In the genomic region with DNA sequence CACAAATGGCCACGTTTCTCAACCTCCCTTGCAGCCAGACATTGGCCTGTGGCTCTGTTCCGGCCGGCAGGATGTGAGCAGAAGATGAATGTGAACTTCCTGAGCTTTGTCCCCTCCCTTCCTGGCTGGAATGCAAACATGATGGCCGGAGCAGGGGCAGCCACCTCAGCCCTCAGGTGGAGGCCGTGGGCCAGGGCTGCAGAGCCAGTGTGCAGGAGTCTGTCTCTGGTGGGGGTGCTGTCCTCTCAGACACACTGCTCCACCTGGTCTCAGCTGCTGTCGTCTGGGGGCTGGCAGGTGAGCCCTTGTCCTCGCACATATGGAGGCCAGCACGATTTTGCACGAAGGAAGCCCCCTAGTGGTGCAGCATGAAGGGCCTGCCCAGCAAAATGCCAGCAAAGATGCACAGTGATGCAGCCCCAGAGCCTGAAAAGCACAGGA, we compare ENCODE assay signal across 12 cellular contexts. TPM values are rescaled to one million over a fixed set of nuclear protein-coding genes. Genes with fewer than 3 reads are reported as not detected.
DNase-seq lines count a peak whose midpoint lies in the region; ATAC-seq, FAIRE-seq and TF ChIP-seq lines count a peak whose summit lies in the region.
"Had no signal": no experiment of that assay in that cellular context is flagged by ENCODE, and none has a peak within 500 bp of the region (broad histone marks: within the 10 kb centered on the region; RNA-seq: fewer than 3 reads in every experiment).

No MANE protein-coding gene starts in this region.

- H3K27me3 ChIP-seq in IMR-90 (ENCODE audit: control insufficient read depth, insufficient read depth, low read length) (no peaks in the 10 kb centered on the region), K562 (ENCODE audit: control insufficient read depth in 2 of 2, insufficient read depth in 2 of 2, low read length in 2 of 2) (peaks cover 12 to 44% of the 10 kb centered on the region in 2 experiments; a peak in 3 of 5 replicates)

- TF ChIP-seq RAD21 in IMR-90 (IDR thresholded peaks at IDR 0.05; ENCODE audit: low read length) (no peak), K562 (CRISPR knock-in tag; conservative IDR thresholded peaks at IDR 0.05 in 1 of 2, IDR thresholded peaks at IDR 0.05 in 1 of 2) (no peak)

- no peak for TF ChIP-seq POLR2A in IMR-90 (IDR thresholded peaks at IDR 0.05; ENCODE audit: low read depth, low read length)
- no peak for TF ChIP-seq POLR2A in K562 (conservative IDR thresholded peaks at IDR 0.05)

- no peak overlapping the region for H2BK5ac ChIP-seq in IMR-90 (ENCODE audit: low read depth, low read length, poor library complexity, severe bottlenecking)

- ATAC-seq in IMR-90 (ENCODE audit: low read depth) (no peak), K562 (peak; percentile 50; the same call in 1 of the 3 replicates), GM21717 (IDR thresholded peaks at IDR 0.05; ENCODE audit: unreplicated experiment) (no peak)

- peak overlapping the region; percentile 50 for H2AK9ac ChIP-seq in IMR-90 (replicated peaks; ENCODE audit: low read depth, low read length, poor library complexity)

- in situ Hi-C loops in IMR-90 (cut with MboI; ENCODE audit: low sequenced_read_pairs) (no loop called here), K562 (cut with MboI) (no loop called here)

- H2AK5ac ChIP-seq in IMR-90 (ENCODE audit: low read depth, low read length), result no peak overlapping the region

- H2BK15ac ChIP-seq in IMR-90 (ENCODE audit: low read depth, low read length), result no peak overlapping the region

- H2BK120ac ChIP-seq in IMR-90 (ENCODE audit: low read depth, low read length), result no peak overlapping the region

- no peak overlapping the region for H4K5ac ChIP-seq in IMR-90 (ENCODE audit: low read depth, low read length)

- WGBS in IMR-90 (ENCODE audit: extremely low coverage in 2 of 2, insufficient read length in 1 of 2), 2 experiments, result 96% methylated on average over 4 of the region's 9 CpGs; no CpG with 5 or more reads in 1 of the 2 experiments
- WGBS in K562 (ENCODE audit: insufficient coverage, low coverage, missing lambda C conversion rate), result 16% methylated on average over 5 of the region's 9 CpGs

- H3K4me3 ChIP-seq in IMR-90 (ENCODE audit: insufficient read depth, low read depth, low read length) (no peak overlapping the region), K562 (no peak overlapping the region)

- no peak overlapping the region for H3K27ac Mint-ChIP-seq in activated CD4-positive, alpha-beta T cell treated with anti-CD3 and anti-CD28 coated beads, Interleukin-2, amount 10 ng/mL, durations not matched to agents 24 days and 14 days

- POLR2A ChIA-PET in IMR-90 (lab: Charles Lee; ENCODE audit: unreplicated experiment) (no interaction called here), K562 (lab: Yijun Ruan, JAX) (no interaction called here)

- H3K9me1 ChIP-seq in IMR-90 (ENCODE audit: insufficient read depth, low read length) (0 out of 2 replicates have a peak, but pooled peaks cover 2% of the 10 kb centered on the region), K562 (ENCODE audit: control insufficient read depth, insufficient read depth, low read length) (no peaks in the 10 kb centered on the region)

- H3K27me3 Mint-ChIP-seq in activated CD4-positive, alpha-beta T cell treated with anti-CD3 and anti-CD28 coated beads, Interleukin-2, amount 10 ng/mL, durations not matched to agents 24 days and 14 days, result peaks cover 2% of the 10 kb centered on the region

- no peaks in the 10 kb centered on the region for H3K36me3 Mint-ChIP-seq in activated CD4-positive, alpha-beta T cell treated with anti-CD3 and anti-CD28 coated beads, Interleukin-2, amount 10 ng/mL, durations not matched to agents 24 days and 14 days (ENCODE audit: low read depth)

- no peak overlapping the region for H2BK20ac ChIP-seq in IMR-90 (ENCODE audit: low read depth, low read length)

- no peaks in the 10 kb centered on the region for H3K79me1 ChIP-seq in IMR-90 (ENCODE audit: low read depth in 1 of 2, low read length in 2 of 2)

- H3K9ac ChIP-seq in IMR-90 (ENCODE audit: low read depth, low read length), result no peak overlapping the region
- H3K9ac ChIP-seq in K562 (ENCODE audit: insufficient read depth in 1 of 2, low read depth in 2 of 2, low read length in 2 of 2), result no peak overlapping the region

- H3K4me1 ChIP-seq in IMR-90 (ENCODE audit: control insufficient read depth, insufficient read depth, low read length), result no peaks in the 10 kb centered on the region
- peaks cover 0 to 11% of the 10 kb centered on the region in 2 experiments; a peak in 2 of 5 replicates for H3K4me1 ChIP-seq in K562 (replicated peaks in 1 of 2; ENCODE audit: control insufficient read depth in 2 of 2, insufficient read depth in 2 of 2, low read length in 2 of 2)

- H4K20me1 ChIP-seq in IMR-90 (ENCODE audit: insufficient read depth, low read length) (no peaks in the 10 kb centered on the region), K562 (replicated peaks; ENCODE audit: control insufficient read depth, insufficient read depth, low read length) (no peaks in the 10 kb centered on the region)

- CTCF ChIA-PET in IMR-90 (lab: Yijun Ruan, JAX), result no interaction called here
- CTCF ChIA-PET in K562 (lab: Yijun Ruan, JAX; ENCODE audit: low intra/inter-chr PET ratio), result no interaction called here

- no peak for TF ChIP-seq EP300 in K562 (IDR thresholded peaks at IDR 0.05; ENCODE audit: low read length)

- H3K4me2 ChIP-seq in IMR-90 (ENCODE audit: low read depth, low read length) (no peak overlapping the region), K562 (ENCODE audit: insufficient read depth, low read length) (no peak overlapping the region)

- no peaks in the 10 kb centered on the region for H3K9me3 ChIP-seq in IMR-90 (ENCODE audit: control insufficient read depth, insufficient read depth, low read length)
- no peaks in the 10 kb centered on the region for H3K9me3 ChIP-seq in K562 (replicated peaks; ENCODE audit: control insufficient read depth, insufficient read depth, low read depth, low read length)

- peaks cover under 1% of the 10 kb centered on the region; the same call in 1 of the 2 replicates for H3K36me3 ChIP-seq in IMR-90 (ENCODE audit: control insufficient read depth, insufficient read depth, low read length)
- H3K36me3 ChIP-seq in K562 (ENCODE audit: control insufficient read depth, insufficient read depth, low read length), result no peaks in the 10 kb centered on the region

- no peak overlapping the region for H4K8ac ChIP-seq in IMR-90 (ENCODE audit: low read depth in 2 of 2, low read length in 2 of 2)

- DNase-seq in activated CD4-positive, alpha-beta T cell treated with anti-CD3 and anti-CD28 coated beads, Interleukin-2, amount 10 ng/mL, durations not matched to agents 24 days and 14 days, result peak; percentile 70
- DNase-seq in activated CD4-positive, alpha-beta T cell treated with anti-CD3 and anti-CD28 coated beads for 4 hours, result no peak
- no peak for DNase-seq in IMR-90
- DNase-seq in K562 (ENCODE audit: extremely low read depth in 1 of 4, low spot score in 3 of 4), result peak in 1 of 4 experiments; percentile 16
- DNase-seq in posterior vena cava (ENCODE audit: low spot score), result peak; percentile 35
- DNase-seq in superior temporal gyrus (ENCODE audit: extremely low spot score), result no peak
- DNase-seq in glomerular visceral epithelial cell (ENCODE audit: extremely low spot score), result no peak
- DNase-seq: kidney glomerular epithelial cell, NCI-H510A treated with DMSO at 0.1 percent for 48 hours, retina had no signal

- no peak overlapping the region for H3K23ac ChIP-seq in IMR-90 (ENCODE audit: low read depth, low read length)

- H3K27ac ChIP-seq in IMR-90 (ENCODE audit: insufficient read depth, low read length), result no peak overlapping the region
- H3K27ac ChIP-seq in K562 (ENCODE audit: extremely low read depth, low read depth, low read length), result no peak overlapping the region

- intact Hi-C loops in activated CD4-positive, alpha-beta T cell treated with anti-CD3 and anti-CD28 coated beads, Interleukin-2, amount 10 ng/mL, durations not matched to agents 24 days and 14 days (cut with micrococcal nuclease), result no loop called here
- intact Hi-C loops in IMR-90 (cut with micrococcal nuclease) (no loop called here), K562 (cut with micrococcal nuclease) (no loop called here), posterior vena cava (cut with DNase I) (no loop called here)

- H2AFZ ChIP-seq in IMR-90 (replicated peaks; ENCODE audit: low read length, poor library complexity), result no peak overlapping the region
- H2AFZ ChIP-seq in K562 (ENCODE audit: low read depth, low read length), result no peak overlapping the region

- peaks cover 4% of the 10 kb centered on the region for H3K4me1 Mint-ChIP-seq in activated CD4-positive, alpha-beta T cell treated with anti-CD3 and anti-CD28 coated beads, Interleukin-2, amount 10 ng/mL, durations not matched to agents 24 days and 14 days

- no peak overlapping the region for H3K18ac ChIP-seq in IMR-90 (ENCODE audit: low read depth, low read length)

- no peak overlapping the region for H3K4me3 Mint-ChIP-seq in activated CD4-positive, alpha-beta T cell treated with anti-CD3 and anti-CD28 coated beads, Interleukin-2, amount 10 ng/mL, durations not matched to agents 24 days and 14 days

- H3K56ac ChIP-seq in IMR-90 (ENCODE audit: extremely low read depth, insufficient read depth, low read length), result no peak overlapping the region

- H3K79me2 ChIP-seq in K562 (ENCODE audit: control insufficient read depth, insufficient read depth, low read length), result no peaks in the 10 kb centered on the region

- no peaks in the 10 kb centered on the region for H3K9me3 Mint-ChIP-seq in activated CD4-positive, alpha-beta T cell treated with anti-CD3 and anti-CD28 coated beads, Interleukin-2, amount 10 ng/mL, durations not matched to agents 24 days and 14 days

- H3K14ac ChIP-seq in IMR-90 (replicated peaks; ENCODE audit: low read depth, low read length), result no peak overlapping the region

- no peak overlapping the region for H4K91ac ChIP-seq in IMR-90 (ENCODE audit: insufficient read depth, low read depth, low read length)

- FAIRE-seq in K562 (lab: Jason Lieb, UNC), result no peak
- FAIRE-seq: colon had no signal

- H3K4ac ChIP-seq in IMR-90 (ENCODE audit: low read depth, low read length), result no peak overlapping the region

- no TSS peak for BruUV-seq in IMR-90 (replicated peaks; lab: Mats Ljungman, UMichigan)
- BruUV-seq in K562 (replicated peaks; lab: Mats Ljungman, UMichigan), result no TSS peak

- TF ChIP-seq CTCF in IMR-90 (conservative IDR thresholded peaks at IDR 0.05; ENCODE audit: low read depth, low read length) (peak; percentile 32), K562 (IDR thresholded peaks at IDR 0.05 in 2 of 3, conservative IDR thresholded peaks at IDR 0.05 in 1 of 3; ENCODE audit: insufficient read depth in 2 of 3, low read depth in 1 of 3, low read length in 3 of 3) (peak; percentile 34 to 41 (median 35); a peak in 5 of 6 replicates)

- dilution Hi-C loops in IMR-90 (cut with HindIII; ENCODE audit: low sequenced_read_pairs, unreplicated experiment), result no loop called here

RNA-seq across cellular contexts. Expression of gene PWWP2B, which starts 25.3 kb away (rescaled TPM):
- total RNA-seq in activated CD4-positive, alpha-beta T cell treated with anti-CD3 and anti-CD28 coated beads, Interleukin-2, amount 10 ng/mL, durations not matched to agents 24 days and 14 days, result 4.9 and 5.0 TPM in 2 replicates
- total RNA-seq in IMR-90 (2012; rRNA removed) (1.9 and 2.2 TPM in 2 replicates), K562 (2014; rRNA removed) (7.5 and 10.4 TPM in 2 replicates), K562 (2014; rRNA removed; fragmentation: Illumina TruSeq; extraction: Trizol) (0.64 and 0.80 TPM in 2 replicates), K562 (2015; rRNA removed; fragmentation: Illumina TruSeq; extraction: Trizol) (2.0 and 2.7 TPM in 2 replicates), K562 (2021) (9.2 and 9.8 TPM in 2 replicates), posterior vena cava (10 to 100 TPM; 10.4 to 16.1 TPM)
- polyA plus RNA-seq in IMR-90 (2012; rRNA removed) (1.7 and 2.1 TPM in 2 replicates), K562 (2011; rRNA removed) (1.2 and 1.7 TPM in 2 replicates), K562 (2014; fragmentation: Illumina TruSeq; extraction: Trizol) (0.24 and 1.2 TPM in 2 replicates), K562 (2014; fragmentation: Nextera tagmentation; extraction: Ambion mirVana) (under 1 TPM in 1 of 2 experiments, not detected in 1; 0.07 TPM), K562 (2014; rRNA removed) (3.3 and 4.3 TPM in 2 replicates)
- 2.2 and 3.6 TPM in 2 replicates for polyA plus RNA-seq in IMR-90 (2012; cell fraction: cytosol; rRNA removed)
- 1.8 and 4.6 TPM in 2 replicates for polyA plus RNA-seq in IMR-90 (2012; cell fraction: nucleus; rRNA removed; ENCODE audit: low replicate concordance)
- total RNA-seq in K562 (2011; cell fraction: chromatin; rRNA removed; ENCODE audit: low replicate concordance), result 1.1 and 5.8 TPM in 2 replicates
- total RNA-seq in K562 (2011; cell fraction: nucleolus; rRNA removed), result 5.5 and 6.5 TPM in 2 replicates
- total RNA-seq in K562 (2011; cell fraction: nucleoplasm; rRNA removed), result 3.1 and 3.2 TPM in 2 replicates
- polyA plus RNA-seq in K562 (2011; cell fraction: cytosol; rRNA removed), result 2.3 and 7.4 TPM in 2 replicates
- 3.1 and 5.8 TPM in 2 replicates for polyA plus RNA-seq in K562 (2011; cell fraction: nucleus; rRNA removed)
- 3.8 and 4.8 TPM in 2 replicates for polyA plus RNA-seq in K562 (2012)
- 0.57 and 1.3 TPM in 2 replicates for polyA minus RNA-seq in K562 (2011; rRNA and poly(A)+ RNA removed)
- 2.9 and 4.0 TPM in 2 replicates for polyA minus RNA-seq in K562 (2011; cell fraction: cytosol; rRNA and poly(A)+ RNA removed)
- polyA minus RNA-seq in K562 (2011; cell fraction: nucleus; rRNA and poly(A)+ RNA removed), result 2.0 and 2.8 TPM in 2 replicates

RNA-seq across cellular contexts. Expression of gene LRRC27, which starts 39.7 kb away (rescaled TPM):
- total RNA-seq in activated CD4-positive, alpha-beta T cell treated with anti-CD3 and anti-CD28 coated beads, Interleukin-2, amount 10 ng/mL, durations not matched to agents 24 days and 14 days, result 2.3 and 3.3 TPM in 2 replicates
- total RNA-seq in IMR-90 (2012; rRNA removed) (3.6 and 3.8 TPM in 2 replicates), K562 (2014; rRNA removed) (1.00 and 2.2 TPM in 2 replicates), K562 (2014; rRNA removed; fragmentation: Illumina TruSeq; extraction: Trizol) (1.3 and 1.5 TPM in 2 replicates), K562 (2015; rRNA removed; fragmentation: Illumina TruSeq; extraction: Trizol) (1.2 and 1.3 TPM in 2 replicates), K562 (2021) (2.3 TPM in 2 replicates), posterior vena cava (1 to 10 TPM; 4.7 to 6.5 TPM)
- polyA plus RNA-seq in IMR-90 (2012; rRNA removed) (5.0 and 5.3 TPM in 2 replicates), K562 (2011; rRNA removed) (2.2 and 2.3 TPM in 2 replicates), K562 (2014; fragmentation: Illumina TruSeq; extraction: Trizol) (1.4 and 2.6 TPM in 2 replicates), K562 (2014; fragmentation: Nextera tagmentation; extraction: Ambion mirVana) (under 1 TPM; 0.10 to 0.38 TPM), K562 (2014; rRNA removed) (1.7 and 2.7 TPM in 2 replicates)
- polyA plus RNA-seq in IMR-90 (2012; cell fraction: cytosol; rRNA removed), result 2.7 and 5.5 TPM in 2 replicates
- polyA plus RNA-seq in IMR-90 (2012; cell fraction: nucleus; rRNA removed; ENCODE audit: low replicate concordance), result 30.8 and 31.9 TPM in 2 replicates
- total RNA-seq in K562 (2011; cell fraction: chromatin; rRNA removed; ENCODE audit: low replicate concordance), result 8.1 and 11.5 TPM in 2 replicates
- 4.9 and 5.3 TPM in 2 replicates for total RNA-seq in K562 (2011; cell fraction: nucleolus; rRNA removed)
- total RNA-seq in K562 (2011; cell fraction: nucleoplasm; rRNA removed), result 4.6 and 5.2 TPM in 2 replicates
- polyA plus RNA-seq in K562 (2011; cell fraction: cytosol; rRNA removed), result 1.8 and 2.2 TPM in 2 replicates
- polyA plus RNA-seq in K562 (2011; cell fraction: nucleus; rRNA removed), result 7.7 and 13.9 TPM in 2 replicates
- polyA plus RNA-seq in K562 (2012), result 1.8 and 5.9 TPM in 2 replicates
- polyA minus RNA-seq in K562 (2011; rRNA and poly(A)+ RNA removed), result 0.93 and 1.4 TPM in 2 replicates
- 0.86 TPM in 1 of 2 replicates, not detected in the other for polyA minus RNA-seq in K562 (2011; cell fraction: cytosol; rRNA and poly(A)+ RNA removed)
- 2.7 and 3.3 TPM in 2 replicates for polyA minus RNA-seq in K562 (2011; cell fraction: nucleus; rRNA and poly(A)+ RNA removed)

Comparison
In these comparisons a context has a peak if more than half of its experiments do, and no peak if none do; other contexts are left out.
1. DNase-seq: peak in activated CD4-positive, alpha-beta T cell treated with anti-CD3 and anti-CD28 coated beads, Interleukin-2, amount 10 ng/mL, durations not matched to agents 24 days and 14 days (single experiment) and posterior vena cava (single experiment); none in activated CD4-positive, alpha-beta T cell treated with anti-CD3 and anti-CD28 coated beads for 4 hours (0 of 2), IMR-90 (single experiment), superior temporal gyrus (single experiment) and glomerular visceral epithelial cell (single experiment).